Comparison of ENCODE assay signal across 22 cellular contexts in genomic region chr14:96881713-96882112, GRCh38.
A peak's percentile ranks its signal among the peaks of the same experiment; 100 is the strongest.
DNase-seq lines count a peak whose midpoint lies in the region; ATAC-seq, FAIRE-seq and TF ChIP-seq lines count a peak whose summit lies in the region.
"Had no signal": no experiment of that assay in that cellular context is flagged by ENCODE, and none has a peak within 500 bp of the region (broad histone marks: within the 10 kb centered on the region; RNA-seq: fewer than 3 reads in every experiment).

No MANE protein-coding gene starts in this region.

- RAD21 ChIA-PET in GM12878 (lab: Charles Lee; ENCODE audit: unreplicated experiment): no interaction called here

- 0 out of 4 replicates have a peak, but pooled peaks of 1 of the 2 experiments have one; percentile 41 for TF ChIP-seq EP300 in GM12878 (IDR thresholded peaks at IDR 0.05; ENCODE audit: borderline replicate concordance in 1 of 2, control insufficient read depth in 1 of 2, low read depth in 2 of 2, low read length in 2 of 2)

- DNase-seq in GM19239 (ENCODE audit: insufficient read length, low spot score): no peak
- DNase-seq in GM12878 (ENCODE audit: low read depth, low spot score): no peak
- DNase-seq in COLO668 (lab: John Stamatoyannopoulos, UW; ENCODE audit: unreplicated experiment): no peak
- DNase-seq in stimulated activated naive CD8-positive, alpha-beta T cell treated with anti-CD3 and anti-CD28 coated beads, Interleukin-15, Interleukin-2, amounts not matched to agents 100 U/mL and 50 U/mL, for 24 hours: no peak
- no peak for DNase-seq in GM12891 (ENCODE audit: insufficient read length, low spot score)
- no peak for DNase-seq in AG08396 (ENCODE audit: low spot score)
- DNase-seq: activated CD4-positive, alpha-beta T cell treated with anti-CD3 and anti-CD28 coated beads, Interleukin-2, amount 10 ng/mL, durations not matched to agents 7 days and 5 days; activated T-cell treated with anti-CD3 and anti-CD28 coated beads, Interleukin-2, amount 50 U/mL, for 72 hours; amygdala; BE2C; Kasumi-1; mesendoderm; NCI-H2029 treated with DMSO at 0.1 percent for 48 hours; NCI-H748 treated with DMSO at 0.1 percent for 48 hours; RPMI8226; stimulated activated CD4-positive, alpha-beta T cell treated with anti-CD3 and anti-CD28 coated beads, Interleukin-4, amount 100 ng/mL, for 4 hours; stimulated activated naive CD4-positive, alpha-beta T cell had no signal

- no peaks in the 10 kb centered on the region for H4K20me1 ChIP-seq in GM12878 (ENCODE audit: control insufficient read depth, insufficient read depth)

- FAIRE-seq in GM19239 (lab: Jason Lieb, UNC): peak; percentile 14
- FAIRE-seq in GM12878 (lab: Jason Lieb, UNC): peak; percentile 89
- no peak for FAIRE-seq in GM12891 (lab: Jason Lieb, UNC)
- FAIRE-seq: islet of Langerhans, urothelium cell line had no signal

- H3K4me2 ChIP-seq in GM12878 (ENCODE audit: control insufficient read depth, insufficient read depth): 0 out of 2 replicates have a peak overlapping the region, but pooled peaks have one; percentile 48

- in situ Hi-C loops in GM12878 (cut with MboI): no loop called here

- H3K9me3 ChIP-seq in GM12878 (replicated peaks; ENCODE audit: control insufficient read depth, insufficient read depth, low read length): peaks cover 2% of the 10 kb centered on the region
- H3K9me3 ChIP-seq: BE2C had no signal

- no peak for TF ChIP-seq RAD21 in GM12878 (IDR thresholded peaks at IDR 0.05; ENCODE audit: insufficient read depth, low read depth, low read length)

- peak overlapping the region; percentile 46 for H3K27ac ChIP-seq in GM12878 (ENCODE audit: control insufficient read depth, insufficient read depth)
- H3K27ac ChIP-seq: HL-60 had no signal

- POLR2A ChIA-PET in GM12878 (lab: Charles Lee): no interaction called here

- TF ChIP-seq CTCF in GM12878 (IDR thresholded peaks at IDR 0.05 in 2 of 3, conservative IDR thresholded peaks at IDR 0.05 in 1 of 3; ENCODE audit: control insufficient read depth in 2 of 3, extremely low read depth in 1 of 3, insufficient read depth in 1 of 3, low read depth in 3 of 3, low read length in 3 of 3): no peak

- no peak overlapping the region for H3K9ac ChIP-seq in GM12878 (ENCODE audit: control insufficient read depth, insufficient read depth, low read length)

- H3K36me3 ChIP-seq in GM12878 (ENCODE audit: control insufficient read depth in 2 of 2, insufficient read depth in 2 of 2, low read length in 1 of 2): no peaks in the 10 kb centered on the region; a peak in 1 of 4 replicates
- H3K36me3 ChIP-seq: BE2C had no signal

- no peak for TF ChIP-seq POLR2A in GM12878 (IDR thresholded peaks at IDR 0.05; ENCODE audit: low read depth, low read length)
- TF ChIP-seq POLR2A in GM12891 (IDR thresholded peaks at IDR 0.05; ENCODE audit: low read depth, low read length): no peak

- CTCF ChIA-PET in GM12878 (lab: Yijun Ruan, JAX): interaction anchor here (0.8 to 1.5 kb wide), 2 partner anchors 23 to 48 kb away, joined by 3 read pairs; no protein-coding TSS in a partner anchor

- WGBS in GM12878 (ENCODE audit: insufficient coverage, insufficient replicate concordance, low lambda C conversion rate, missing lambda C conversion rate): 94% methylated on average over 3 of the region's 3 CpGs

- no TSS peak for BruUV-seq in GM12878 (replicated peaks; lab: Mats Ljungman, UMichigan)

- SMC1A ChIA-PET in GM12878 (lab: Charles Lee; ENCODE audit: uncharacterized antibody, unreplicated experiment): interaction anchor here (1.1 kb wide), 1 partner anchor 12 kb away, joined by 3 read pairs; no protein-coding TSS in a partner anchor

- H3K4me1 ChIP-seq in GM12878 (ENCODE audit: control insufficient read depth, insufficient read depth, low read length): peaks cover 9% of the 10 kb centered on the region; the same call in 1 of the 2 replicates

- H3K4me3 ChIP-seq in GM12878: no peak overlapping the region

- no peaks in the 10 kb centered on the region for H3K27me3 ChIP-seq in GM12878 (replicated peaks in 1 of 2; ENCODE audit: control insufficient read depth in 2 of 2, insufficient read depth in 2 of 2, low read length in 1 of 2)
- H3K27me3 ChIP-seq: BE2C had no signal

- no peaks in the 10 kb centered on the region for H3K79me2 ChIP-seq in GM12878 (ENCODE audit: control insufficient read depth, insufficient read depth, low read length)

- ATAC-seq in HG02610 (IDR thresholded peaks at IDR 0.05; ENCODE audit: unreplicated experiment) (peak; percentile 48), HG03108 (IDR thresholded peaks at IDR 0.05; ENCODE audit: unreplicated experiment) (peak; percentile 86), GM12878 (peak; percentile 93)
- ATAC-seq in stimulated activated naive CD8-positive, alpha-beta T cell treated with anti-CD3 and anti-CD28 coated beads, Interleukin-15, Interleukin-2, amounts not matched to agents 100 U/mL and 50 U/mL, for 24 hours: no peak
- ATAC-seq: activated T-cell treated with anti-CD3 and anti-CD28 coated beads, Interleukin-2, amount 50 U/mL, for 72 hours had no signal

- no peak overlapping the region for H2AFZ ChIP-seq in GM12878 (ENCODE audit: control insufficient read depth, low read depth, low read length)

- intact Hi-C loops in GM12878 (cut with micrococcal nuclease; ENCODE audit: unreplicated experiment): no loop called here

TF ChIP-seq in GM12878, 131 proteins besides CTCF, POLR2A, EP300 and RAD21:
- no peak for TF ChIP-seq NBN (IDR thresholded peaks at IDR 0.05)
- no peak for TF ChIP-seq BRCA1 (IDR thresholded peaks at IDR 0.05; ENCODE audit: low read depth, low read length)
- peak; percentile 72 for TF ChIP-seq ATF7 (IDR thresholded peaks at IDR 0.05; ENCODE audit: low read depth)
- TF ChIP-seq HCFC1 (IDR thresholded peaks at IDR 0.05; ENCODE audit: low read length): no peak
- 0 out of 2 replicates have a peak, but pooled peaks have one; percentile 7 for TF ChIP-seq MXI1 (IDR thresholded peaks at IDR 0.05; ENCODE audit: low read depth, low read length)
- 0 out of 2 replicates have a peak, but pooled peaks have one; percentile 32 for TF ChIP-seq CREB1 (IDR thresholded peaks at IDR 0.05; ENCODE audit: low read depth)
- peak; percentile 36; the same call in 1 of the 2 replicates for TF ChIP-seq BMI1 (IDR thresholded peaks at IDR 0.05; ENCODE audit: borderline replicate concordance)
- TF ChIP-seq IRF5 (IDR thresholded peaks at IDR 0.05; ENCODE audit: borderline replicate concordance): no peak
- TF ChIP-seq SIN3A (IDR thresholded peaks at IDR 0.05; ENCODE audit: low read depth, low read length): no peak
- TF ChIP-seq SMARCA5 (IDR thresholded peaks at IDR 0.05): no peak
- TF ChIP-seq MEF2A (IDR thresholded peaks at IDR 0.05; ENCODE audit: insufficient read depth, low read depth, low read length): 0 out of 2 replicates have a peak, but pooled peaks have one; percentile 18

TF ChIP-seq in GM12891, 5 proteins besides CTCF, POLR2A, EP300 and RAD21:
- TF ChIP-seq POLR2AphosphoS5 (IDR thresholded peaks at IDR 0.05; ENCODE audit: low read depth, low read length) (no peak), POU2F2 (IDR thresholded peaks at IDR 0.05; ENCODE audit: low read depth, low read length) (no peak), TAF1 (IDR thresholded peaks at IDR 0.05; ENCODE audit: low read depth, low read length) (no peak), PAX5 (IDR thresholded peaks at IDR 0.05; ENCODE audit: insufficient read depth, low read length, severe bottlenecking) (no peak)
